ENCODE assay signal across 1 cellular context in the genomic region with DNA sequence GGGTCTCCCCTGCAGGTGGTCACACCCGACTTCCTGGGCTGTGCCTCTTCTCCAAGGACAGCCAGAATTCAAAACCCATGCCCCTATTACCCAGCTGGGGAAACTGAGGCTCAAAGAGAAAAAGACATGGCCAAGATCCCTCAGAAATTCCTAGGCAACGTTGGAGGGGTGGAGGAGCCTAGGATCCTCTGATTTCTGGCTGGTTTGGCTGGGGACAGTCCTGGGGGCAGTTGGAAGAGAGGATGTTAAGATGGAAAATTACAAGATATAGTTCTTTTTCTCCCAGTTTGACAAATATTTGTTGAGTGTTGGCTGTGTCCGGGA.
TF ChIP-seq lines count a peak whose summit lies in the region.

No MANE protein-coding gene starts in this region.

TF ChIP-seq in HepG2, 621 proteins besides CTCF, POLR2A, EP300 and RAD21 (continues in another document):
- TF ChIP-seq ARNT (IDR thresholded peaks at IDR 0.05) (no peak), TGIF2 (CRISPR knock-in tag; IDR thresholded peaks at IDR 0.05) (no peak), ZNF292 (CRISPR knock-in tag; IDR thresholded peaks at IDR 0.05; ENCODE audit: borderline replicate concordance, low read depth) (no peak), ZNF629 (CRISPR knock-in tag; conservative IDR thresholded peaks at IDR 0.05) (peak; percentile 40; the same call in 1 of the 2 replicates), PHF21A (CRISPR knock-in tag; IDR thresholded peaks at IDR 0.05) (peak; percentile 30; the same call in 1 of the 2 replicates), POLR2G (IDR thresholded peaks at IDR 0.05; ENCODE audit: low read depth, low read length) (peak; percentile 3; the same call in 1 of the 2 replicates), REPIN1 (CRISPR knock-in tag; IDR thresholded peaks at IDR 0.05; ENCODE audit: borderline replicate concordance, low read depth) (no peak), ETV6 (CRISPR knock-in tag; conservative IDR thresholded peaks at IDR 0.05) (0 out of 2 replicates have a peak, but pooled peaks have one; percentile 75), TCF7L2 (IDR thresholded peaks at IDR 0.05; ENCODE audit: low read depth, low read length) (no peak), AKAP8 (CRISPR knock-in tag; IDR thresholded peaks at IDR 0.05) (0 out of 2 replicates have a peak, but pooled peaks have one; percentile 3), RFX3 (CRISPR knock-in tag; IDR thresholded peaks at IDR 0.05) (no peak), MAX (IDR thresholded peaks at IDR 0.05) (no peak), CCAR2 (optimal IDR thresholded peaks at IDR 0.05; ENCODE audit: low read depth, low read length) (no peak), ZNF607 (CRISPR knock-in tag; IDR thresholded peaks at IDR 0.05; ENCODE audit: borderline replicate concordance) (0 out of 2 replicates have a peak, but pooled peaks have one; percentile 24), SSRP1 (CRISPR knock-in tag; IDR thresholded peaks at IDR 0.05) (0 out of 2 replicates have a peak, but pooled peaks have one; percentile 7), ZNF879 (CRISPR knock-in tag; IDR thresholded peaks at IDR 0.05) (no peak), SUZ12 (IDR thresholded peaks at IDR 0.05; ENCODE audit: low read depth, low read length) (no peak), KLF16 (CRISPR knock-in tag; IDR thresholded peaks at IDR 0.05) (peak in 1 of 2 experiments; percentile 9; a peak in 1 of 4 replicates), ZNF563 (CRISPR knock-in tag; IDR thresholded peaks at IDR 0.05) (no peak), MEIS1 (CRISPR knock-in tag; IDR thresholded peaks at IDR 0.05; ENCODE audit: borderline replicate concordance) (0 out of 2 replicates have a peak, but pooled peaks have one; percentile 5), HNF1B (CRISPR knock-in tag; IDR thresholded peaks at IDR 0.05) (0 out of 2 replicates have a peak, but pooled peaks have one; percentile 45), ZMYM3 (CRISPR knock-in tag; IDR thresholded peaks at IDR 0.05) (0 out of 2 replicates have a peak, but pooled peaks have one; percentile 19), ETV5 (CRISPR knock-in tag; IDR thresholded peaks at IDR 0.05; ENCODE audit: borderline replicate concordance) (0 out of 2 replicates have a peak, but pooled peaks have one; percentile 2), PLRG1 (conservative IDR thresholded peaks at IDR 0.05) (no peak), IRF9 (CRISPR knock-in tag; IDR thresholded peaks at IDR 0.05; ENCODE audit: borderline replicate concordance) (no peak), ZBTB7B (CRISPR knock-in tag; IDR thresholded peaks at IDR 0.05) (peak; percentile 51; the same call in 1 of the 2 replicates), GATAD2A (CRISPR knock-in tag; IDR thresholded peaks at IDR 0.05) (0 out of 2 replicates have a peak, but pooled peaks have one; percentile 7), U2AF1 (optimal IDR thresholded peaks at IDR 0.05; ENCODE audit: low read depth, low read length) (no peak), ATF7-NPFF (CRISPR knock-in tag; IDR thresholded peaks at IDR 0.05; ENCODE audit: low read depth) (no peak), CCDC6 (CRISPR knock-in tag; IDR thresholded peaks at IDR 0.05) (no peak), ZFX (CRISPR knock-in tag; IDR thresholded peaks at IDR 0.05; ENCODE audit: low read depth) (0 out of 2 replicates have a peak, but pooled peaks have one; percentile 6)
- TF ChIP-seq, protein P1, sequence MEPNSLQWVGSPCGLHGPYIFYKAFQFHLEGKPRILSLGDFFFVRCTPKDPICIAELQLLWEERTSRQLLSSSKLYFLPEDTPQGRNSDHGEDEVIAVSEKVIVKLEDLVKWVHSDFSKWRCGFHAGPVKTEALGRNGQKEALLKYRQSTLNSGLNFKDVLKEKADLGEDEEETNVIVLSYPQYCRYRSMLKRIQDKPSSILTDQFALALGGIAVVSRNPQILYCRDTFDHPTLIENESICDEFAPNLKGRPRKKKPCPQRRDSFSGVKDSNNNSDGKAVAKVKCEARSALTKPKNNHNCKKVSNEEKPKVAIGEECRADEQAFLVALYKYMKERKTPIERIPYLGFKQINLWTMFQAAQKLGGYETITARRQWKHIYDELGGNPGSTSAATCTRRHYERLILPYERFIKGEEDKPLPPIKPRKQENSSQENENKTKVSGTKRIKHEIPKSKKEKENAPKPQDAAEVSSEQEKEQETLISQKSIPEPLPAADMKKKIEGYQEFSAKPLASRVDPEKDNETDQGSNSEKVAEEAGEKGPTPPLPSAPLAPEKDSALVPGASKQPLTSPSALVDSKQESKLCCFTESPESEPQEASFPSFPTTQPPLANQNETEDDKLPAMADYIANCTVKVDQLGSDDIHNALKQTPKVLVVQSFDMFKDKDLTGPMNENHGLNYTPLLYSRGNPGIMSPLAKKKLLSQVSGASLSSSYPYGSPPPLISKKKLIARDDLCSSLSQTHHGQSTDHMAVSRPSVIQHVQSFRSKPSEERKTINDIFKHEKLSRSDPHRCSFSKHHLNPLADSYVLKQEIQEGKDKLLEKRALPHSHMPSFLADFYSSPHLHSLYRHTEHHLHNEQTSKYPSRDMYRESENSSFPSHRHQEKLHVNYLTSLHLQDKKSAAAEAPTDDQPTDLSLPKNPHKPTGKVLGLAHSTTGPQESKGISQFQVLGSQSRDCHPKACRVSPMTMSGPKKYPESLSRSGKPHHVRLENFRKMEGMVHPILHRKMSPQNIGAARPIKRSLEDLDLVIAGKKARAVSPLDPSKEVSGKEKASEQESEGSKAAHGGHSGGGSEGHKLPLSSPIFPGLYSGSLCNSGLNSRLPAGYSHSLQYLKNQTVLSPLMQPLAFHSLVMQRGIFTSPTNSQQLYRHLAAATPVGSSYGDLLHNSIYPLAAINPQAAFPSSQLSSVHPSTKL (CRISPR knock-in tag; IDR thresholded peaks at IDR 0.05), result 0 out of 2 replicates have a peak, but pooled peaks have one; percentile 2
- TF ChIP-seq, protein P2, sequence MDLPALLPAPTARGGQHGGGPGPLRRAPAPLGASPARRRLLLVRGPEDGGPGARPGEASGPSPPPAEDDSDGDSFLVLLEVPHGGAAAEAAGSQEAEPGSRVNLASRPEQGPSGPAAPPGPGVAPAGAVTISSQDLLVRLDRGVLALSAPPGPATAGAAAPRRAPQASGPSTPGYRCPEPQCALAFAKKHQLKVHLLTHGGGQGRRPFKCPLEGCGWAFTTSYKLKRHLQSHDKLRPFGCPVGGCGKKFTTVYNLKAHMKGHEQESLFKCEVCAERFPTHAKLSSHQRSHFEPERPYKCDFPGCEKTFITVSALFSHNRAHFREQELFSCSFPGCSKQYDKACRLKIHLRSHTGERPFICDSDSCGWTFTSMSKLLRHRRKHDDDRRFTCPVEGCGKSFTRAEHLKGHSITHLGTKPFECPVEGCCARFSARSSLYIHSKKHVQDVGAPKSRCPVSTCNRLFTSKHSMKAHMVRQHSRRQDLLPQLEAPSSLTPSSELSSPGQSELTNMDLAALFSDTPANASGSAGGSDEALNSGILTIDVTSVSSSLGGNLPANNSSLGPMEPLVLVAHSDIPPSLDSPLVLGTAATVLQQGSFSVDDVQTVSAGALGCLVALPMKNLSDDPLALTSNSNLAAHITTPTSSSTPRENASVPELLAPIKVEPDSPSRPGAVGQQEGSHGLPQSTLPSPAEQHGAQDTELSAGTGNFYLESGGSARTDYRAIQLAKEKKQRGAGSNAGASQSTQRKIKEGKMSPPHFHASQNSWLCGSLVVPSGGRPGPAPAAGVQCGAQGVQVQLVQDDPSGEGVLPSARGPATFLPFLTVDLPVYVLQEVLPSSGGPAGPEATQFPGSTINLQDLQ (CRISPR knock-in tag; IDR thresholded peaks at IDR 0.05), result no peak
- TF ChIP-seq, protein P3, sequence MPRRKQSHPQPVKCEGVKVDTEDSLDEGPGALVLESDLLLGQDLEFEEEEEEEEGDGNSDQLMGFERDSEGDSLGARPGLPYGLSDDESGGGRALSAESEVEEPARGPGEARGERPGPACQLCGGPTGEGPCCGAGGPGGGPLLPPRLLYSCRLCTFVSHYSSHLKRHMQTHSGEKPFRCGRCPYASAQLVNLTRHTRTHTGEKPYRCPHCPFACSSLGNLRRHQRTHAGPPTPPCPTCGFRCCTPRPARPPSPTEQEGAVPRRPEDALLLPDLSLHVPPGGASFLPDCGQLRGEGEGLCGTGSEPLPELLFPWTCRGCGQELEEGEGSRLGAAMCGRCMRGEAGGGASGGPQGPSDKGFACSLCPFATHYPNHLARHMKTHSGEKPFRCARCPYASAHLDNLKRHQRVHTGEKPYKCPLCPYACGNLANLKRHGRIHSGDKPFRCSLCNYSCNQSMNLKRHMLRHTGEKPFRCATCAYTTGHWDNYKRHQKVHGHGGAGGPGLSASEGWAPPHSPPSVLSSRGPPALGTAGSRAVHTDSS (CRISPR knock-in tag; conservative IDR thresholded peaks at IDR 0.05), result no peak
- TF ChIP-seq, protein P4, sequence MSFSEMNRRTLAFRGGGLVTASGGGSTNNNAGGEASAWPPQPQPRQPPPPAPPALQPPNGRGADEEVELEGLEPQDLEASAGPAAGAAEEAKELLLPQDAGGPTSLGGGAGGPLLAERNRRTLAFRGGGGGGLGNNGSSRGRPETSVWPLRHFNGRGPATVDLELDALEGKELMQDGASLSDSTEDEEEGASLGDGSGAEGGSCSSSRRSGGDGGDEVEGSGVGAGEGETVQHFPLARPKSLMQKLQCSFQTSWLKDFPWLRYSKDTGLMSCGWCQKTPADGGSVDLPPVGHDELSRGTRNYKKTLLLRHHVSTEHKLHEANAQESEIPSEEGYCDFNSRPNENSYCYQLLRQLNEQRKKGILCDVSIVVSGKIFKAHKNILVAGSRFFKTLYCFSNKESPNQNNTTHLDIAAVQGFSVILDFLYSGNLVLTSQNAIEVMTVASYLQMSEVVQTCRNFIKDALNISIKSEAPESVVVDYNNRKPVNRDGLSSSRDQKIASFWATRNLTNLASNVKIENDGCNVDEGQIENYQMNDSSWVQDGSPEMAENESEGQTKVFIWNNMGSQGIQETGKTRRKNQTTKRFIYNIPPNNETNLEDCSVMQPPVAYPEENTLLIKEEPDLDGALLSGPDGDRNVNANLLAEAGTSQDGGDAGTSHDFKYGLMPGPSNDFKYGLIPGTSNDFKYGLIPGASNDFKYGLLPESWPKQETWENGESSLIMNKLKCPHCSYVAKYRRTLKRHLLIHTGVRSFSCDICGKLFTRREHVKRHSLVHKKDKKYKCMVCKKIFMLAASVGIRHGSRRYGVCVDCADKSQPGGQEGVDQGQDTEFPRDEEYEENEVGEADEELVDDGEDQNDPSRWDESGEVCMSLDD (CRISPR knock-in tag; IDR thresholded peaks at IDR 0.05; ENCODE audit: borderline replicate concordance), result 0 out of 2 replicates have a peak, but pooled peaks have one; percentile 16
- TF ChIP-seq, protein P5, sequence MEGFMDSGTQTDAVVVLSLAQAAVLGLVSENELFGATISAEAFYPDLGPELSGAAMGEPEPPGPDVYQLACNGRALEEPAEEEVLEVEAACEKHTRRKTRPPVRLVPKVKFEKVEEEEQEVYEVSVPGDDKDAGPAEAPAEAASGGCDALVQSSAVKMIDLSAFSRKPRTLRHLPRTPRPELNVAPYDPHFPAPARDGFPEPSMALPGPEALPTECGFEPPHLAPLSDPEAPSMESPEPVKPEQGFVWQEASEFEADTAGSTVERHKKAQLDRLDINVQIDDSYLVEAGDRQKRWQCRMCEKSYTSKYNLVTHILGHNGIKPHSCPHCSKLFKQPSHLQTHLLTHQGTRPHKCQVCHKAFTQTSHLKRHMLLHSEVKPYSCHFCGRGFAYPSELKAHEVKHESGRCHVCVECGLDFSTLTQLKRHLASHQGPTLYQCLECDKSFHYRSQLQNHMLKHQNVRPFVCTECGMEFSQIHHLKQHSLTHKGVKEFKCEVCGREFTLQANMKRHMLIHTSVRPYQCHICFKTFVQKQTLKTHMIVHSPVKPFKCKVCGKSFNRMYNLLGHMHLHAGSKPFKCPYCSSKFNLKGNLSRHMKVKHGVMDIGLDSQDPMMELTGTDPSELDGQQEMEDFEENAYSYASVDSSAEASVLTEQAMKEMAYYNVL (CRISPR knock-in tag; IDR thresholded peaks at IDR 0.05; ENCODE audit: borderline replicate concordance), result 0 out of 2 replicates have a peak, but pooled peaks have one; percentile 43
- TF ChIP-seq, protein P6, sequence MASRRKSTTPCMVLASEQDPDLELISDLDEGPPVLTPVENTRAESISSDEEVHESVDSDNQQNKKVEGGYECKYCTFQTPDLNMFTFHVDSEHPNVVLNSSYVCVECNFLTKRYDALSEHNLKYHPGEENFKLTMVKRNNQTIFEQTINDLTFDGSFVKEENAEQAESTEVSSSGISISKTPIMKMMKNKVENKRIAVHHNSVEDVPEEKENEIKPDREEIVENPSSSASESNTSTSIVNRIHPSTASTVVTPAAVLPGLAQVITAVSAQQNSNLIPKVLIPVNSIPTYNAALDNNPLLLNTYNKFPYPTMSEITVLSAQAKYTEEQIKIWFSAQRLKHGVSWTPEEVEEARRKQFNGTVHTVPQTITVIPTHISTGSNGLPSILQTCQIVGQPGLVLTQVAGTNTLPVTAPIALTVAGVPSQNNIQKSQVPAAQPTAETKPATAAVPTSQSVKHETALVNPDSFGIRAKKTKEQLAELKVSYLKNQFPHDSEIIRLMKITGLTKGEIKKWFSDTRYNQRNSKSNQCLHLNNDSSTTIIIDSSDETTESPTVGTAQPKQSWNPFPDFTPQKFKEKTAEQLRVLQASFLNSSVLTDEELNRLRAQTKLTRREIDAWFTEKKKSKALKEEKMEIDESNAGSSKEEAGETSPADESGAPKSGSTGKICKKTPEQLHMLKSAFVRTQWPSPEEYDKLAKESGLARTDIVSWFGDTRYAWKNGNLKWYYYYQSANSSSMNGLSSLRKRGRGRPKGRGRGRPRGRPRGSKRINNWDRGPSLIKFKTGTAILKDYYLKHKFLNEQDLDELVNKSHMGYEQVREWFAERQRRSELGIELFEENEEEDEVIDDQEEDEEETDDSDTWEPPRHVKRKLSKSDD (CRISPR knock-in tag; IDR thresholded peaks at IDR 0.05; ENCODE audit: low read depth), result no peak
